Comparison of ENCODE assay signal across 8 cellular contexts in the genomic region with DNA sequence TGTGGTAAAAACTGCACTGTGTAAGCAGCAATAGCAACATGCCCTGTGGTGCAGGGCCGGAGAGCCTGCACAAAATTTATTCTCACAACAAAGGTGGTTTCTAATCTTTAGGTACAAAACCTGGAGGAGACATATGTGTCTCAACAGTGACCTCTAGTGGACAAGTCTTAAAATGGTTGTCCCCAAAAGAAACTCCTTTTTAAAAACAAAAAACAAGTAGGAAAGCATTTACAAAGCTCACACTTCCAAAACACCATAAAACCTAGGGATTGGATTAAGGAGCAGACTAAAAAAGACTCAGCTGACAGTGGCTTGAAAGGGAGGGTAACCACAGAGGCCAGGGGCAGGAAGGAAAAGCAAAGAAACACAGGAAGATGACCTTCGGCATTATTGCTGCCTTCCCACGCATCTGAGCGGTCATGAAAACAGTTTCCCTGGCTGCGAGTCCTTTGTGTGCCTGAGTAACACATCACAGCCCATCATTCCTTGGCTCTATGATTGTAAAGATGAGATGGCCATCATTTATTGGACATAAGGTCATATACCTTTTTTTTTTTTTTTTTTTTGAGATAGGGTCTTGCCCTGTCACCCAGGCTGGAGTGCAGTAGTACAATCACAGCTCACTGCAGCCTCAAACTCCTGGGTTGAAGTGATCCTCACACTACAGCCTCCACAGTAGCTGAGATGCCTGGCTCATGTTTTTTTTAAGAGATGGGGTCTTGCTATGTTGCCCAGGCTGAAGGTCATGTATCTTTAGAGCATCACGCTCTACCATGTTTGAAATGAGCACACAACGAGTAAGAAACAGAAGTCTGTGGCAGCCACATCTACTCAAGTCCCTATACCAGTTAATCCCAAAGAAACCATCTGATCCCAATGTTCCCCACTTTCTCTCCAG. TPM values are rescaled to one million over a fixed set of nuclear protein-coding genes. Genes with fewer than 3 reads are reported as not detected.
DNase-seq lines count a peak whose midpoint lies in the region; ATAC-seq lines count a peak whose summit lies in the region.

No MANE protein-coding gene starts in this region.

- ATAC-seq in activated T-cell treated with anti-CD3 and anti-CD28 coated beads, Interleukin-2, amount 50 U/mL, for 4 hours = no peak
- peak; percentile 41 for ATAC-seq in HG02678 (IDR thresholded peaks at IDR 0.05; ENCODE audit: unreplicated experiment)
- ATAC-seq in activated naive CD8-positive, alpha-beta T cell treated with anti-CD3 and anti-CD28 coated beads, Interleukin-2, amount 50 U/mL, for 24 hours = no peak
- peak; percentile 62 to 95 for ATAC-seq in right cardiac atrium

- no peaks in the 10 kb centered on the region for H3K9me3 ChIP-seq in right cardiac atrium (ENCODE audit: control insufficient read depth, low read length)

- H3K36me3 Mint-ChIP-seq in activated T-cell treated with anti-CD3 and anti-CD28 coated beads, Interleukin-2, amount 50 U/mL, for 24 hours (ENCODE audit: low read depth) = peaks cover 46% of the 10 kb centered on the region
- peaks cover 27% of the 10 kb centered on the region for H3K36me3 Mint-ChIP-seq in activated T-cell treated with anti-CD3 and anti-CD28 coated beads, Interleukin-2, amount 50 U/mL, for 4 hours (ENCODE audit: insufficient read depth)
- H3K36me3 Mint-ChIP-seq in activated naive CD8-positive, alpha-beta T cell treated with anti-CD3 and anti-CD28 coated beads, Interleukin-2, amount 50 U/mL, for 24 hours (ENCODE audit: low read depth) = peaks cover 13% of the 10 kb centered on the region

- H3K27ac Mint-ChIP-seq in activated T-cell treated with anti-CD3 and anti-CD28 coated beads, Interleukin-2, amount 50 U/mL, for 24 hours = peak overlapping the region; percentile 90
- peak overlapping the region; percentile 27 for H3K27ac Mint-ChIP-seq in activated naive CD8-positive, alpha-beta T cell treated with anti-CD3 and anti-CD28 coated beads, Interleukin-2, amount 50 U/mL, for 24 hours

- H3K4me1 ChIP-seq in right cardiac atrium (ENCODE audit: control insufficient read depth, insufficient read depth, low read length) = peaks cover 2% of the 10 kb centered on the region

- peaks cover 43% of the 10 kb centered on the region for H3K4me1 Mint-ChIP-seq in activated T-cell treated with anti-CD3 and anti-CD28 coated beads, Interleukin-2, amount 50 U/mL, for 24 hours (ENCODE audit: low read depth)
- H3K4me1 Mint-ChIP-seq in activated T-cell treated with anti-CD3 and anti-CD28 coated beads, Interleukin-2, amount 50 U/mL, for 4 hours (ENCODE audit: low read depth) = peaks cover 30% of the 10 kb centered on the region
- peaks cover 40% of the 10 kb centered on the region for H3K4me1 Mint-ChIP-seq in activated naive CD8-positive, alpha-beta T cell treated with anti-CD3 and anti-CD28 coated beads, Interleukin-2, amount 50 U/mL, for 24 hours

- H3K27me3 Mint-ChIP-seq in activated T-cell treated with anti-CD3 and anti-CD28 coated beads, Interleukin-2, amount 50 U/mL, for 24 hours = no peaks in the 10 kb centered on the region
- H3K27me3 Mint-ChIP-seq in activated T-cell treated with anti-CD3 and anti-CD28 coated beads, Interleukin-2, amount 50 U/mL, for 4 hours (ENCODE audit: low read depth) = no peaks in the 10 kb centered on the region
- H3K27me3 Mint-ChIP-seq in activated naive CD8-positive, alpha-beta T cell treated with anti-CD3 and anti-CD28 coated beads, Interleukin-2, amount 50 U/mL, for 24 hours = no peaks in the 10 kb centered on the region

- intact Hi-C loops in right cardiac atrium (cut with DNase I) = loop anchor here in 2 of 4 donors (5.0 to 10.0 kb wide), 3 partner anchors 660 to 875 kb away; no protein-coding TSS in a partner anchor

- no peaks in the 10 kb centered on the region for H3K9me3 Mint-ChIP-seq in activated T-cell treated with anti-CD3 and anti-CD28 coated beads, Interleukin-2, amount 50 U/mL, for 24 hours
- H3K9me3 Mint-ChIP-seq in activated T-cell treated with anti-CD3 and anti-CD28 coated beads, Interleukin-2, amount 50 U/mL, for 4 hours = no peaks in the 10 kb centered on the region
- no peaks in the 10 kb centered on the region for H3K9me3 Mint-ChIP-seq in activated naive CD8-positive, alpha-beta T cell treated with anti-CD3 and anti-CD28 coated beads, Interleukin-2, amount 50 U/mL, for 24 hours

- H3K4me3 ChIP-seq in right cardiac atrium (ENCODE audit: low read length) = no peak overlapping the region
- no peak overlapping the region for H3K4me3 ChIP-seq in skeletal muscle cell (ENCODE audit: low read depth, low read length)

- peak overlapping the region; percentile 45 for H3K4me3 Mint-ChIP-seq in activated T-cell treated with anti-CD3 and anti-CD28 coated beads, Interleukin-2, amount 50 U/mL, for 24 hours
- no peak overlapping the region for H3K4me3 Mint-ChIP-seq in activated T-cell treated with anti-CD3 and anti-CD28 coated beads, Interleukin-2, amount 50 U/mL, for 4 hours
- no peak overlapping the region for H3K4me3 Mint-ChIP-seq in activated naive CD8-positive, alpha-beta T cell treated with anti-CD3 and anti-CD28 coated beads, Interleukin-2, amount 50 U/mL, for 24 hours

- no peaks in the 10 kb centered on the region for H3K27me3 ChIP-seq in right cardiac atrium (ENCODE audit: control insufficient read depth, insufficient read depth)

- WGBS in right cardiac atrium = 55% methylated on average over 7 of the region's 7 CpGs

- no peak overlapping the region for H3K27ac ChIP-seq in right cardiac atrium (ENCODE audit: low read length)

- no peak for DNase-seq in activated T-cell treated with anti-CD3 and anti-CD28 coated beads, Interleukin-2, amount 50 U/mL, for 24 hours
- no peak for DNase-seq in activated T-cell treated with anti-CD3 and anti-CD28 coated beads, Interleukin-2, amount 50 U/mL, for 4 hours
- DNase-seq in NCI-H2171 (lab: John Stamatoyannopoulos, UW) (peak; percentile 16), right cardiac atrium (peak in 1 of 3 donors; percentile 24), skeletal muscle cell (ENCODE audit: low read depth) (peak; percentile 4), activated gamma-delta T cell (lab: John Stamatoyannopoulos, UW) (no peak)
- no peak for DNase-seq in activated naive CD8-positive, alpha-beta T cell treated with anti-CD3 and anti-CD28 coated beads, Interleukin-2, amount 50 U/mL, for 24 hours

RNA-seq across cellular contexts. Expression of gene RSU1, which starts 39.5 kb away (rescaled TPM):
- 10 to 100 TPM; 34.7 to 45.7 (median 44.7) TPM for total RNA-seq in activated T-cell treated with anti-CD3 and anti-CD28 coated beads, Interleukin-2, amount 50 U/mL, for 4 hours
- total RNA-seq in right cardiac atrium = 10 to 100 TPM; 46.9 to 53.4 (median 49.5) TPM
- polyA plus RNA-seq in right cardiac atrium = 44.4 TPM

Comparison
In these comparisons a context has a peak if more than half of its experiments do, and no peak if none do; other contexts are left out.
1. DNase-seq: peak in NCI-H2171 (single experiment) and skeletal muscle cell (single experiment); none in activated T-cell treated with anti-CD3 and anti-CD28 coated beads, Interleukin-2, amount 50 U/mL, for 24 hours (single experiment), activated T-cell treated with anti-CD3 and anti-CD28 coated beads, Interleukin-2, amount 50 U/mL, for 4 hours (single experiment), activated naive CD8-positive, alpha-beta T cell treated with anti-CD3 and anti-CD28 coated beads, Interleukin-2, amount 50 U/mL, for 24 hours (single experiment) and activated gamma-delta T cell (single experiment).
2. ATAC-seq: peak in HG02678 (single experiment) and right cardiac atrium (2 of 2); none in activated T-cell treated with anti-CD3 and anti-CD28 coated beads, Interleukin-2, amount 50 U/mL, for 4 hours (0 of 2) and activated naive CD8-positive, alpha-beta T cell treated with anti-CD3 and anti-CD28 coated beads, Interleukin-2, amount 50 U/mL, for 24 hours (single experiment).